14 cellular contexts compared by ENCODE assay signal in genomic region chr3:60434945-60435344, GRCh38.
A peak's percentile ranks its signal among the peaks of the same experiment; 100 is the strongest.
DNase-seq lines count a peak whose midpoint lies in the region; ATAC-seq and TF ChIP-seq lines count a peak whose summit lies in the region.
"Had no signal": no experiment of that assay in that cellular context is flagged by ENCODE, and none has a peak within 500 bp of the region (broad histone marks: within the 10 kb centered on the region; RNA-seq: fewer than 3 reads in every experiment).

No MANE protein-coding gene starts in this region.

- no peak for ATAC-seq in DND-41 (ENCODE audit: insufficient read depth, low read depth)
- ATAC-seq in GM21786 (IDR thresholded peaks at IDR 0.05; ENCODE audit: unreplicated experiment) = no peak
- ATAC-seq in upper lobe of right lung = no peak
- ATAC-seq: CD8-positive, alpha-beta T cell had no signal

- no peaks in the 10 kb centered on the region for H3K9me3 ChIP-seq in DND-41 (ENCODE audit: insufficient read depth, low read length, severe bottlenecking)
- peaks cover 4% of the 10 kb centered on the region for H3K9me3 ChIP-seq in endodermal cell (ENCODE audit: control insufficient read depth, low read length)
- H3K9me3 ChIP-seq in smooth muscle cell (replicated peaks; ENCODE audit: low read depth) = no peaks in the 10 kb centered on the region
- no peaks in the 10 kb centered on the region for H3K9me3 ChIP-seq in upper lobe of right lung

- no peak for DNase-seq in DND-41
- peak; percentile 50 for DNase-seq in endodermal cell
- no peak for DNase-seq in mesothelial cell of epicardium (ENCODE audit: low spot score in 2 of 2, unreplicated experiment in 2 of 2)
- no peak for DNase-seq in smooth muscle cell (lab: John Stamatoyannopoulos, UW; ENCODE audit: unreplicated experiment)
- no peak for DNase-seq in NCI-H774 (lab: John Stamatoyannopoulos, UW)
- DNase-seq in upper lobe of right lung = no peak
- DNase-seq: CD8-positive, alpha-beta T cell; COR-L47; GF-D8; GM23248; H7 had no signal

- H3K27ac Mint-ChIP-seq in endodermal cell (no peak overlapping the region), mesothelial cell of epicardium (peak overlapping the region; percentile 32)
- H3K27ac Mint-ChIP-seq: CD14-positive monocyte; CD8-positive, alpha-beta T cell had no signal

- no peak for TF ChIP-seq CTCF in DND-41 (IDR thresholded peaks at IDR 0.05; ENCODE audit: borderline replicate concordance, extremely low read depth, low read length, poor library complexity, severe bottlenecking)
- TF ChIP-seq CTCF in endodermal cell (conservative IDR thresholded peaks at IDR 0.05) = no peak
- TF ChIP-seq CTCF in mesothelial cell of epicardium (IDR thresholded peaks at IDR 0.05; ENCODE audit: unreplicated experiment) = no peak
- no peak for TF ChIP-seq CTCF in smooth muscle cell (IDR thresholded peaks at IDR 0.05; ENCODE audit: borderline replicate concordance, insufficient read depth, poor library complexity, severe bottlenecking)
- no peak for TF ChIP-seq CTCF in upper lobe of right lung (IDR thresholded peaks at IDR 0.05)

- peaks cover 9% of the 10 kb centered on the region for H3F3A ChIP-seq in smooth muscle cell (ENCODE audit: low read depth)

- H3K27me3 Mint-ChIP-seq in endodermal cell (ENCODE audit: insufficient read depth) = no peaks in the 10 kb centered on the region
- H3K27me3 Mint-ChIP-seq in mesothelial cell of epicardium (ENCODE audit: low read depth) = peaks cover 2% of the 10 kb centered on the region

- H3K27me3 ChIP-seq in DND-41 (ENCODE audit: insufficient read depth, low read length, poor library complexity) (no peaks in the 10 kb centered on the region), endodermal cell (ENCODE audit: control insufficient read depth, insufficient read depth, low read length, poor library complexity, severe bottlenecking) (no peaks in the 10 kb centered on the region), smooth muscle cell (ENCODE audit: low read depth) (no peaks in the 10 kb centered on the region), upper lobe of right lung (no peaks in the 10 kb centered on the region)

- intact Hi-C loops in upper lobe of right lung (cut with DNase I) = no loop called here

- H3K36me3 ChIP-seq in DND-41 (ENCODE audit: insufficient read depth, low read length) = no peaks in the 10 kb centered on the region
- no peaks in the 10 kb centered on the region for H3K36me3 ChIP-seq in endodermal cell (ENCODE audit: control insufficient read depth, insufficient read depth, low read length)
- H3K36me3 ChIP-seq in smooth muscle cell (ENCODE audit: low read depth) = no peaks in the 10 kb centered on the region
- no peaks in the 10 kb centered on the region for H3K36me3 ChIP-seq in upper lobe of right lung

- H3K4me2 ChIP-seq in DND-41 (ENCODE audit: insufficient read depth, low read length) (no peak overlapping the region), smooth muscle cell (peak overlapping the region; percentile 65)

- H3K4me3 ChIP-seq in DND-41 (ENCODE audit: low read depth in 1 of 2, low read length in 2 of 2) (no peak overlapping the region), endodermal cell (ENCODE audit: low read length) (no peak overlapping the region), smooth muscle cell (no peak overlapping the region), upper lobe of right lung (no peak overlapping the region)
- H3K4me3 ChIP-seq: GM23248 had no signal

- H3K9ac ChIP-seq in DND-41 (ENCODE audit: low read depth, low read length) = no peak overlapping the region
- no peak overlapping the region for H3K9ac ChIP-seq in endodermal cell (ENCODE audit: extremely low read depth, low read length, poor library complexity, severe bottlenecking)
- no peak overlapping the region for H3K9ac ChIP-seq in smooth muscle cell (ENCODE audit: low read depth)
- H3K9ac ChIP-seq: GM23248 had no signal

- H3K79me2 ChIP-seq in DND-41 (ENCODE audit: insufficient read depth, low read length) = no peaks in the 10 kb centered on the region
- no peaks in the 10 kb centered on the region for H3K79me2 ChIP-seq in smooth muscle cell (ENCODE audit: low read depth)

- H3K27ac ChIP-seq in DND-41 (ENCODE audit: low read length) (no peak overlapping the region), endodermal cell (ENCODE audit: low read depth, low read length) (no peak overlapping the region), smooth muscle cell (ENCODE audit: low read depth) (peak overlapping the region; percentile 84), upper lobe of right lung (no peak overlapping the region)
- H3K27ac ChIP-seq: 22Rv1, GM23248 had no signal

- H3K4me1 ChIP-seq in DND-41 (ENCODE audit: insufficient read depth, low read length) (no peaks in the 10 kb centered on the region), endodermal cell (ENCODE audit: control insufficient read depth, insufficient read depth, low read length) (peaks cover 7% of the 10 kb centered on the region), smooth muscle cell (ENCODE audit: low read depth) (no peaks in the 10 kb centered on the region), upper lobe of right lung (no peaks in the 10 kb centered on the region)

- H3K36me3 Mint-ChIP-seq in endodermal cell (ENCODE audit: low read depth) = no peaks in the 10 kb centered on the region
- H3K36me3 Mint-ChIP-seq in mesothelial cell of epicardium = no peaks in the 10 kb centered on the region
- H3K36me3 Mint-ChIP-seq: CD14-positive monocyte; CD8-positive, alpha-beta T cell had no signal

- H3K4me1 Mint-ChIP-seq in endodermal cell (peaks cover 17% of the 10 kb centered on the region), mesothelial cell of epicardium (peaks cover 26% of the 10 kb centered on the region)
- H3K4me1 Mint-ChIP-seq: CD14-positive monocyte had no signal

- H4K20me1 ChIP-seq in DND-41 (ENCODE audit: insufficient read depth, low read length) = no peaks in the 10 kb centered on the region
- H4K20me1 ChIP-seq in smooth muscle cell (ENCODE audit: low read depth) = no peaks in the 10 kb centered on the region

- H3K4me3 Mint-ChIP-seq in endodermal cell (no peak overlapping the region), mesothelial cell of epicardium (no peak overlapping the region)
- H3K4me3 Mint-ChIP-seq: CD14-positive monocyte; CD8-positive, alpha-beta T cell had no signal

- H2AFZ ChIP-seq in DND-41 (ENCODE audit: low read depth, low read length) (peak overlapping the region; percentile 49; the same call in 1 of the 2 replicates), smooth muscle cell (ENCODE audit: low read depth) (no peak overlapping the region)
- H2AFZ ChIP-seq: GM23248 had no signal

- H3K9me3 Mint-ChIP-seq in endodermal cell (no peaks in the 10 kb centered on the region), mesothelial cell of epicardium (no peaks in the 10 kb centered on the region)
- H3K9me3 Mint-ChIP-seq: CD8-positive, alpha-beta T cell had no signal
